13 cellular contexts compared by ENCODE assay signal in genomic region chr19:33227242-33227650, GRCh38. TPM values are rescaled to one million over a fixed set of nuclear protein-coding genes. Genes with fewer than 3 reads are reported as not detected.
DNase-seq lines count a peak whose midpoint lies in the region; ATAC-seq and TF ChIP-seq lines count a peak whose summit lies in the region.
"Had no signal": no experiment of that assay in that cellular context is flagged by ENCODE, and none has a peak within 500 bp of the region (broad histone marks: within the 10 kb centered on the region; RNA-seq: fewer than 3 reads in every experiment).

No MANE protein-coding gene starts in this region.

- intact Hi-C loops in breast epithelium (cut with DNase I; ENCODE audit: low total_unique reads) (no loop called here), mammary epithelial cell (cut with micrococcal nuclease) (no loop called here), upper lobe of right lung (cut with DNase I) (no loop called here)

- WGBS in mammary epithelial cell (ENCODE audit: low coverage, missing lambda C conversion rate) = 23% methylated on average over 6 of the region's 18 CpGs

- H3K9me3 Mint-ChIP-seq in chondrocyte (ENCODE audit: low read depth) (peaks cover 16% of the 10 kb centered on the region), naive B cell (peaks cover 13 to 34% (median 26%) of the 10 kb centered on the region in 7 donors)

- H3K9ac ChIP-seq in mammary epithelial cell (ENCODE audit: insufficient read depth, low read length) = no peak overlapping the region

- H3K9me3 ChIP-seq in breast epithelium (peaks cover 15 to 20% of the 10 kb centered on the region in 2 donors), mammary epithelial cell (replicated peaks; ENCODE audit: insufficient read depth, low read length) (peaks cover 7% of the 10 kb centered on the region), upper lobe of right lung (peaks cover 9% of the 10 kb centered on the region)

- H3K4me3 ChIP-seq in breast epithelium (peak overlapping the region in 2 of 3 donors; percentile 39 to 67), mammary epithelial cell (replicated peaks in 1 of 3; ENCODE audit: insufficient read depth in 1 of 3, low read depth in 2 of 3, low read length in 3 of 3) (no peak overlapping the region), upper lobe of right lung (peak overlapping the region; percentile 34)

- TF ChIP-seq POLR2A in breast epithelium (IDR thresholded peaks at IDR 0.05) = no peak

- H3K36me3 Mint-ChIP-seq in chondrocyte (ENCODE audit: low read depth) (peaks cover 10% of the 10 kb centered on the region), naive B cell (peaks cover 7 to 17% of the 10 kb centered on the region in 2 donors)

- no peaks in the 10 kb centered on the region for H4K20me1 ChIP-seq in mammary epithelial cell (ENCODE audit: insufficient read depth, low read length)

- H3K36me3 ChIP-seq in breast epithelium (no peaks in the 10 kb centered on the region), mammary epithelial cell (ENCODE audit: insufficient read depth, low read length) (no peaks in the 10 kb centered on the region), upper lobe of right lung (no peaks in the 10 kb centered on the region)

- DNase-seq in breast epithelium (ENCODE audit: low spot score in 2 of 2) = no peak
- no peak for DNase-seq in mammary epithelial cell
- DNase-seq in chondrocyte (ENCODE audit: low spot score) = peak; percentile 76
- DNase-seq in naive B cell = no peak
- peak; percentile 84 for DNase-seq in upper lobe of right lung
- DNase-seq: activated CD4-positive, alpha-beta T cell treated with anti-CD3 and anti-CD28 coated beads, Interleukin-2, amount 10 ng/mL, durations not matched to agents 7 days and 5 days; aorta had no signal

- no peak overlapping the region for H3K27ac Mint-ChIP-seq in chondrocyte (ENCODE audit: unreplicated experiment)
- no peak overlapping the region for H3K27ac Mint-ChIP-seq in naive B cell
- H3K27ac Mint-ChIP-seq: activated CD4-positive, alpha-beta T cell treated with anti-CD3 and anti-CD28 coated beads, Interleukin-2, amount 10 ng/mL, durations not matched to agents 7 days and 5 days had no signal

- no peak overlapping the region for H2AFZ ChIP-seq in mammary epithelial cell (ENCODE audit: low read depth, low read length)

- TF ChIP-seq CTCF in breast epithelium (IDR thresholded peaks at IDR 0.05) (no peak), mammary epithelial cell (conservative IDR thresholded peaks at IDR 0.05 in 1 of 2, IDR thresholded peaks at IDR 0.05 in 1 of 2; ENCODE audit: extremely low read depth in 1 of 2, insufficient read depth in 1 of 2, low read depth in 1 of 2, low read length in 2 of 2) (no peak), chondrocyte (IDR thresholded peaks at IDR 0.05) (no peak), upper lobe of right lung (IDR thresholded peaks at IDR 0.05) (no peak)

- in situ Hi-C loops in mammary epithelial cell (cut with MboI; ENCODE audit: low sequenced_read_pairs in 2 of 2) = loop anchor here in 1 of 2 donors (25.0 kb wide), 1 partner anchor 535 kb away; no protein-coding TSS in a partner anchor

- H3K4me1 Mint-ChIP-seq in chondrocyte (ENCODE audit: low read depth) = peaks cover 6% of the 10 kb centered on the region
- H3K4me1 Mint-ChIP-seq in naive B cell = peaks cover 9 to 16% (median 15%) of the 10 kb centered on the region in 3 donors

- H3K27me3 Mint-ChIP-seq in chondrocyte (ENCODE audit: low read depth) = peaks cover 43% of the 10 kb centered on the region
- H3K27me3 Mint-ChIP-seq in naive B cell = peaks cover 60 to 73% (median 71%) of the 10 kb centered on the region in 3 donors

- no peak for ATAC-seq in naive B cell (ENCODE audit: low read depth in 2 of 2)
- ATAC-seq in upper lobe of right lung = peak; percentile 69
- no peak for ATAC-seq in HG02798 (IDR thresholded peaks at IDR 0.05; ENCODE audit: poor library complexity, unreplicated experiment)
- no peak for ATAC-seq in HG02571 (IDR thresholded peaks at IDR 0.05; ENCODE audit: unreplicated experiment)
- ATAC-seq in HG03039 (IDR thresholded peaks at IDR 0.05; ENCODE audit: unreplicated experiment) = no peak

- H3K4me2 ChIP-seq in mammary epithelial cell (ENCODE audit: insufficient read depth, low read depth, low read length) = no peak overlapping the region

- no peaks in the 10 kb centered on the region for H3K4me1 ChIP-seq in breast epithelium
- H3K4me1 ChIP-seq in mammary epithelial cell (ENCODE audit: insufficient read depth, low read length) = no peaks in the 10 kb centered on the region
- H3K4me1 ChIP-seq in upper lobe of right lung = no peaks in the 10 kb centered on the region

- dilution Hi-C loops in mammary epithelial cell (cut with HindIII; ENCODE audit: low sequenced_read_pairs) = loop anchor here (25.0 kb wide), 1 partner anchor 185 kb away; no protein-coding TSS in a partner anchor

- H3K27ac ChIP-seq in breast epithelium = no peak overlapping the region
- H3K27ac ChIP-seq in mammary epithelial cell (ENCODE audit: insufficient read depth, low read depth, low read length) = no peak overlapping the region
- no peak overlapping the region for H3K27ac ChIP-seq in upper lobe of right lung

- H3K27me3 ChIP-seq in breast epithelium (peaks cover 16 to 35% of the 10 kb centered on the region in 2 donors), mammary epithelial cell (ENCODE audit: insufficient read depth, low read length) (peaks cover 25% of the 10 kb centered on the region), upper lobe of right lung (peaks cover 47% of the 10 kb centered on the region)

- peak overlapping the region; percentile 47 for H3K4me3 Mint-ChIP-seq in chondrocyte (ENCODE audit: unreplicated experiment)
- H3K4me3 Mint-ChIP-seq in naive B cell = peak overlapping the region in 7 of 8 donors; percentile 9 to 83 (median 69)
- H3K4me3 Mint-ChIP-seq: activated CD4-positive, alpha-beta T cell treated with anti-CD3 and anti-CD28 coated beads, Interleukin-2, amount 10 ng/mL, durations not matched to agents 7 days and 5 days had no signal

- BruUV-seq in mammary epithelial cell (replicated peaks; lab: Mats Ljungman, UMichigan) = no TSS peak

- CTCF ChIA-PET in mammary epithelial cell (lab: Charles Lee; ENCODE audit: low non-redundant PET) = no interaction called here

- no peaks in the 10 kb centered on the region for H3K79me2 ChIP-seq in mammary epithelial cell (ENCODE audit: insufficient read depth, low read length)

RNA-seq across cellular contexts. Expression of gene SLC7A10, which starts 1.6 kb away (rescaled TPM):
- total RNA-seq in breast epithelium = 1 to 10 TPM in 2 of 3 donors, not detected in 1; 6.9 to 8.8 TPM
- not detected for total RNA-seq in mammary epithelial cell
- polyA plus RNA-seq in mammary epithelial cell = not detected
- not detected for polyA minus RNA-seq in mammary epithelial cell
- total RNA-seq in chondrocyte = not detected in 3 replicates
- not detected for polyA plus RNA-seq in naive B cell (ENCODE audit: low read depth in 6 of 6)
- 1.1 TPM for total RNA-seq in upper lobe of right lung
- total RNA-seq: activated CD4-positive, alpha-beta T cell treated with anti-CD3 and anti-CD28 coated beads, Interleukin-2, amount 10 ng/mL, durations not matched to agents 7 days and 5 days; endothelial cell of umbilical vein; SK-MEL-5 had no signal
- polyA plus RNA-seq: AG04450, aorta, endothelial cell of umbilical vein had no signal

RNA-seq across cellular contexts. Expression of gene LRP3, which starts 33.1 kb away (rescaled TPM):
- total RNA-seq in breast epithelium (10 to 100 TPM; 15.1 to 29.5 (median 23.8) TPM), mammary epithelial cell (10 to 100 TPM; 12.1 to 18.8 TPM), chondrocyte (31.2 to 36.4 TPM (median 33.2 TPM) in 3 replicates), upper lobe of right lung (22.0 TPM)
- polyA plus RNA-seq in mammary epithelial cell (1.8 TPM), naive B cell (ENCODE audit: low read depth in 6 of 6) (not detected)
- polyA minus RNA-seq in mammary epithelial cell = 5.2 TPM

Comparison
In these comparisons a context has a peak if more than half of its experiments do, and no peak if none do; other contexts are left out.
1. H3K4me3 ChIP-seq: peak in breast epithelium (2 of 3) and upper lobe of right lung (single experiment); none in mammary epithelial cell (0 of 3).
2. DNase-seq: peak in chondrocyte (single experiment) and upper lobe of right lung (single experiment); none in breast epithelium (0 of 2), mammary epithelial cell (single experiment) and naive B cell (single experiment).